Comparison of ENCODE assay signal across 1 cellular context in the genomic region with DNA sequence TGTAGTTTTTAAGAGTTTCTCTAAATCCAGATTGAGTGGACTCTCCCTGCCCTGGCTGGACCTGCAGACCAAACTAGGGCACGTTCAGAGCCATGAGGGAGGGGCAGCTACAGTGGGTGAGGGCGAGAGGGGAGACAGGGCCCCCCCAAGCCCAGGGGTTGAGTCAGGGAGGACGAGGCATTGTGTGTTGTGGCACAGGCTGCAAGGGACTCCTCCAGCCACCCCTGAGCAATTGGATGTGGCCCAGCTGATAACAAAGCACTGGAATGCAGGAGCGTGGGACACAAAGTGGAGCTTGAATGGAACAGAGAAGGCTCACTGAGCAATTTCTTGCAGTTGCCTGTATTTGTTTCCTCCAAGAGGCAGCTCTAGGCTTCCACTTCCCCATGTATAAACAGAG.
TF ChIP-seq lines count a peak whose summit lies in the region.

No MANE protein-coding gene starts in this region.

TF ChIP-seq in WTC11, 78 proteins besides CTCF, POLR2A, EP300 and RAD21 (continued from another document):
- TF ChIP-seq AFF4 (CRISPR knock-in tag; IDR thresholded peaks at IDR 0.05; ENCODE audit: borderline replicate concordance), result no peak
- TF ChIP-seq FOXJ3 (CRISPR knock-in tag; IDR thresholded peaks at IDR 0.05; ENCODE audit: borderline replicate concordance), result no peak
- TF ChIP-seq, protein P1, sequence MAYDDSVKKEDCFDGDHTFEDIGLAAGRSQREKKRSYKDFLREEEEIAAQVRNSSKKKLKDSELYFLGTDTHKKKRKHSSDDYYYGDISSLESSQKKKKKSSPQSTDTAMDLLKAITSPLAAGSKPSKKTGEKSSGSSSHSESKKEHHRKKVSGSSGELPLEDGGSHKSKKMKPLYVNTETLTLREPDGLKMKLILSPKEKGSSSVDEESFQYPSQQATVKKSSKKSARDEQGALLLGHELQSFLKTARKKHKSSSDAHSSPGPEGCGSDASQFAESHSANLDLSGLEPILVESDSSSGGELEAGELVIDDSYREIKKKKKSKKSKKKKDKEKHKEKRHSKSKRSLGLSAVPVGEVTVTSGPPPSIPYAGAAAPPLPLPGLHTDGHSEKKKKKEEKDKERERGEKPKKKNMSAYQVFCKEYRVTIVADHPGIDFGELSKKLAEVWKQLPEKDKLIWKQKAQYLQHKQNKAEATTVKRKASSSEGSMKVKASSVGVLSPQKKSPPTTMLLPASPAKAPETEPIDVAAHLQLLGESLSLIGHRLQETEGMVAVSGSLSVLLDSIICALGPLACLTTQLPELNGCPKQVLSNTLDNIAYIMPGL (CRISPR knock-in tag; IDR thresholded peaks at IDR 0.05), result no peak
- TF ChIP-seq ZBTB21 (CRISPR knock-in tag; IDR thresholded peaks at IDR 0.05; ENCODE audit: borderline replicate concordance), result no peak
- no peak for TF ChIP-seq EMX1 (CRISPR knock-in tag; IDR thresholded peaks at IDR 0.05)
- no peak for TF ChIP-seq TCF7 (CRISPR knock-in tag; IDR thresholded peaks at IDR 0.05; ENCODE audit: low read depth)
